Comparison of ENCODE assay signal across 3 cellular contexts in the genomic region with DNA sequence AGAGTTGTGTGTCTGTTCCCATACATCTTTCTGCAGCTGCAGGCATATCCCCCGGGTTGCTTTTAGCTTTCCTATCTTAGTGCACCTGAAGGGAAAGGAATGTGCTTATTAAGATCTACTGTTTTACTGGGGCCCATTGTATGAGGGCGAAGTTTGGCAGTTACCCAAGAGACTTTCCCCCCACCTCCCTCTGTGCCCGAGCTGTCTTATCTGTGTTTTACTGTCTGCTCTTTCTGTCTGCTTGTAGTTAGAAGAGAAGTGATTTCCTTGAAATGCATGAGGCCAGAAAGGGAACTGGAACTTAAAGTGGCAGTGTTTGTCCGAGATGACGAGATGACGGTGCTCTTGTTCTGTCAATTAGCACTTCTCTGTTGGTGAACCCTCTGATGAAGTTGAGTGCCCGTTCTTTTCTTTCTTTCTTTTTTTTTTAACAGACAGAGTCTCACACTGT. TPM values are rescaled to one million over a fixed set of nuclear protein-coding genes. Genes with fewer than 3 reads are reported as not detected.
"Had no signal": no experiment of that assay in that cellular context is flagged by ENCODE, and none has a peak within 500 bp of the region (broad histone marks: within the 10 kb centered on the region; RNA-seq: fewer than 3 reads in every experiment).

No MANE protein-coding gene starts in this region.

RNA-seq across cellular contexts. Expression of gene TTLL9, which starts 47.6 kb away (rescaled TPM):
- polyA plus RNA-seq: heart left ventricle had no signal

RNA-seq across cellular contexts. Expression of gene DUSP15, which starts 47.7 kb away (rescaled TPM):
- polyA plus RNA-seq: immature natural killer cell had no signal

RNA-seq across cellular contexts. Expression of gene XKR7, which starts 50.0 kb away (rescaled TPM):
- polyA plus RNA-seq: heart left ventricle, immature natural killer cell, ovary had no signal
